24 cellular contexts compared by ENCODE assay signal in genomic region chr5:11793396-11793795, GRCh38.
"Had no signal": no experiment of that assay in that cellular context is flagged by ENCODE, and none has a peak within 500 bp of the region (broad histone marks: within the 10 kb centered on the region; RNA-seq: fewer than 3 reads in every experiment).

No MANE protein-coding gene starts in this region.

- FAIRE-seq: endometrium, frontal cortex had no signal

- H3K27ac ChIP-seq: adrenal gland, breast epithelium, colonic mucosa had no signal

- DNase-seq: activated B cell treated with CpG ODN at 0.5 μM for 24 hours; activated CD4-positive, alpha-beta memory T cell treated with anti-CD3 and anti-CD28 coated beads for 36 hours; activated CD4-positive, alpha-beta T cell treated with anti-CD3 and anti-CD28 coated beads, Interleukin-2, amount 10 ng/mL, durations not matched to agents 24 days and 14 days; activated CD8-positive, alpha-beta memory T cell treated with anti-CD3 and anti-CD28 coated beads, Interleukin-2, amount 10 ng/mL, durations not matched to agents 7 days and 5 days; activated CD8-positive, alpha-beta memory T cell treated with anti-CD3 and anti-CD28 coated beads, Interleukin-2, amount 50 U/mL, for 4 hours; activated CD8-positive, alpha-beta T cell treated with anti-CD3 and anti-CD28 coated beads, Interleukin-2, amount 10 ng/mL, durations not matched to agents 7 days and 5 days; activated effector memory CD4-positive, alpha-beta T cell treated with anti-CD3 and anti-CD28 coated beads, Interleukin-2, amount 50 U/mL, for 16 hours; activated naive CD4-positive, alpha-beta T cell treated with anti-CD3 and anti-CD28 coated beads for 36 hours; activated naive CD8-positive, alpha-beta T cell treated with anti-CD3 and anti-CD28 coated beads for 36 hours; activated naive CD8-positive, alpha-beta T cell treated with anti-CD3 and anti-CD28 coated beads, Interleukin-2, amount 50 U/mL, for 24 hours; activated T-cell treated with anti-CD3 and anti-CD28 coated beads, Interleukin-2, amount 50 U/mL, for 1 hour; activated T-cell treated with anti-CD3 and anti-CD28 coated beads, Interleukin-2, amount 50 U/mL, for 48 hours; adrenal gland; amygdala; aorta; body of pancreas; colonic mucosa; effector CD8-positive, alpha-beta T cell; foreskin fibroblast; head of caudate nucleus; T-cell had no signal
